21 cellular contexts compared by ENCODE assay signal in the genomic region with DNA sequence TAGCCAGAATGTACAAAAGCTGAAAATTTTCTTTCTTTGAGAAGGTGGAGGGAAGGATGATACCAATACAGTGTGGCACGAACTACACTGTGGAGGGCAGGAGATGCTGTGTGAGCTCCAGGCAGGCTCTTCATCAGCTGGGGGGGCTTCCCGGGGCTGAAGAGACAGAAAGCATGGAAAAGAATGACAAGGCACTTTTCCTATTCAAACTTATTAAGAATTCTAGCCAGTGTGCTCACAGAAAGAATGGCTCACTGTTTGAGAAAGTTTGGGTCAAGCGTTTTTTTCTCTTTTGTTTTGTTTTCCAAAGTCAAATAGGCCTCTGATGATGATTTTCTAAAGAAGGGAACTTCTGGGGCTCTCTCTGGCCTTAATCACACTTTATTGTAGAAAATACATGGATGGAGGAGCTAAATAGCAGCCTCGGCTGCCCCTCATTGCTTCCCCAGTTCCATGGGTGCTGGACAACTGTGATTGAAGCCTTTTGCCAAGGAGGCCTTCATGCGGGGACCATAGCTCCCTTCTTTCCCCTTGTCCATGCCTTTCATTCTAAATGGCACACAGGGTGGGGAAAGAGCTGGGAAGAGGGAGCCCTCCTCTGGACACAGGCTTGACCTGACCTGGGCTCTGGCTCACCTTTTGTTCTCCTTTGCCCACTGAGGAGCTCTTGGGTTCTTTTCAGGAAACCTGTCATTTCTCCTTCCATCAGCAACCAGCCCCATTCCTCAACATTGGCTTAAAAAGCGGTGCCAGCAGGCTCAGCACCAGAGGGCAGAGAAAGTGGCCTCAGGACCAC.
A peak's percentile ranks its signal among the peaks of the same experiment; 100 is the strongest.
DNase-seq lines count a peak whose midpoint lies in the region; ATAC-seq and TF ChIP-seq lines count a peak whose summit lies in the region.
"Had no signal": no experiment of that assay in that cellular context is flagged by ENCODE, and none has a peak within 500 bp of the region (broad histone marks: within the 10 kb centered on the region; RNA-seq: fewer than 3 reads in every experiment).

No MANE protein-coding gene starts in this region.

- H3K27ac Mint-ChIP-seq in endothelial cell (ENCODE audit: unreplicated experiment) (peak overlapping the region; percentile 98), neural crest cell (ENCODE audit: unreplicated experiment) (peak overlapping the region; percentile 86)
- no peak overlapping the region for H3K27ac Mint-ChIP-seq in stimulated activated effector memory CD8-positive, alpha-beta T cell treated with anti-CD3 and anti-CD28 coated beads, Interleukin-12 subunit alpha, Interleukin-12 subunit beta, amount 100 ng/mL, for 72 hours
- H3K27ac Mint-ChIP-seq: CD4-positive, alpha-beta T cell had no signal

- H3K9me3 Mint-ChIP-seq in endothelial cell (ENCODE audit: unreplicated experiment) (no peaks in the 10 kb centered on the region), neural crest cell (peaks cover 6% of the 10 kb centered on the region)
- no peaks in the 10 kb centered on the region for H3K9me3 Mint-ChIP-seq in stimulated activated effector memory CD8-positive, alpha-beta T cell treated with anti-CD3 and anti-CD28 coated beads, Interleukin-12 subunit alpha, Interleukin-12 subunit beta, amount 100 ng/mL, for 72 hours
- H3K9me3 Mint-ChIP-seq: CD4-positive, alpha-beta T cell had no signal

- H3K4me1 Mint-ChIP-seq in endothelial cell (ENCODE audit: unreplicated experiment), result peaks cover 73% of the 10 kb centered on the region
- H3K4me1 Mint-ChIP-seq in neural crest cell, result peaks cover 27% of the 10 kb centered on the region
- H3K4me1 Mint-ChIP-seq in stimulated activated effector memory CD8-positive, alpha-beta T cell treated with anti-CD3 and anti-CD28 coated beads, Interleukin-12 subunit alpha, Interleukin-12 subunit beta, amount 100 ng/mL, for 72 hours, result no peaks in the 10 kb centered on the region

- DNase-seq in cardiac septum (ENCODE audit: low spot score), result peak; percentile 31
- no peak for DNase-seq in Right ventricle myocardium inferior (ENCODE audit: missing footprints)
- no peak for DNase-seq in endothelial cell (ENCODE audit: low spot score)
- no peak for DNase-seq in neural crest cell (ENCODE audit: low read depth, low spot score)
- no peak for DNase-seq in stimulated activated effector memory CD8-positive, alpha-beta T cell treated with anti-CD3 and anti-CD28 coated beads, Interleukin-12 subunit alpha, Interleukin-12 subunit beta, amount 100 ng/mL, for 72 hours (ENCODE audit: low spot score in 2 of 2)
- DNase-seq in UCSD-AML1 (lab: John Stamatoyannopoulos, UW; ENCODE audit: unreplicated experiment), result no peak
- DNase-seq: 8988T; BE2C; Calu3; CD4-positive, alpha-beta T cell; GOT3; Karpas-422; NCI-H1092; NCI-H1436 treated with DMSO at 0.1 percent for 48 hours; NCI-H2029; NCI-H345; NCI-H524 treated with DMSO at 0.1 percent for 48 hours; PC-3 had no signal

- H3K27me3 Mint-ChIP-seq in endothelial cell (ENCODE audit: unreplicated experiment) (peaks cover 33% of the 10 kb centered on the region), neural crest cell (ENCODE audit: low read depth) (no peaks in the 10 kb centered on the region)
- H3K27me3 Mint-ChIP-seq: CD4-positive, alpha-beta T cell had no signal

- H3K36me3 Mint-ChIP-seq in endothelial cell (ENCODE audit: low read depth, unreplicated experiment) (no peaks in the 10 kb centered on the region), neural crest cell (ENCODE audit: low read depth) (no peaks in the 10 kb centered on the region)
- no peaks in the 10 kb centered on the region for H3K36me3 Mint-ChIP-seq in stimulated activated effector memory CD8-positive, alpha-beta T cell treated with anti-CD3 and anti-CD28 coated beads, Interleukin-12 subunit alpha, Interleukin-12 subunit beta, amount 100 ng/mL, for 72 hours

- H3K4me3 Mint-ChIP-seq in endothelial cell (ENCODE audit: unreplicated experiment) (no peak overlapping the region), neural crest cell (no peak overlapping the region)
- H3K4me3 Mint-ChIP-seq in stimulated activated effector memory CD8-positive, alpha-beta T cell treated with anti-CD3 and anti-CD28 coated beads, Interleukin-12 subunit alpha, Interleukin-12 subunit beta, amount 100 ng/mL, for 72 hours, result no peak overlapping the region
- H3K4me3 Mint-ChIP-seq: CD4-positive, alpha-beta T cell had no signal

- ATAC-seq in Right ventricle myocardium inferior (no peak), HG03432 (IDR thresholded peaks at IDR 0.05; ENCODE audit: unreplicated experiment) (no peak)
- ATAC-seq in stimulated activated effector memory CD8-positive, alpha-beta T cell treated with anti-CD3 and anti-CD28 coated beads, Interleukin-12 subunit alpha, Interleukin-12 subunit beta, amount 100 ng/mL, for 72 hours, result no peak
- ATAC-seq: PC-3 had no signal

- peak overlapping the region; percentile 99 for H3K27ac ChIP-seq in temporal lobe (ENCODE audit: low read depth, low read length)
- H3K27ac ChIP-seq: RWPE1 had no signal

- intact Hi-C loops in cardiac septum (cut with DNase I) (no loop called here), Right ventricle myocardium inferior (cut with DNase I) (no loop called here)

- TF ChIP-seq CTCF in endothelial cell (IDR thresholded peaks at IDR 0.05; ENCODE audit: unreplicated experiment), result no peak
- TF ChIP-seq CTCF in neural crest cell (conservative IDR thresholded peaks at IDR 0.05), result no peak
